25 cellular contexts compared by ENCODE assay signal in genomic region chr3:38925351-38925750, GRCh38.
A peak's percentile ranks its signal among the peaks of the same experiment; 100 is the strongest.
DNase-seq lines count a peak whose midpoint lies in the region; ATAC-seq, FAIRE-seq and TF ChIP-seq lines count a peak whose summit lies in the region.
"Had no signal": no experiment of that assay in that cellular context is flagged by ENCODE, and none has a peak within 500 bp of the region (broad histone marks: within the 10 kb centered on the region; RNA-seq: fewer than 3 reads in every experiment).

No MANE protein-coding gene starts in this region.

- H3K27me3 ChIP-seq in bronchial epithelial cell (ENCODE audit: control insufficient read depth, insufficient read depth, low read length) (no peaks in the 10 kb centered on the region), foreskin keratinocyte (no peaks in the 10 kb centered on the region), transverse colon (no peaks in the 10 kb centered on the region)
- H3K27me3 ChIP-seq: BE2C, BLaER1 had no signal

- intact Hi-C loops in transverse colon (cut with DNase I; ENCODE audit: low total_unique reads): no loop called here

- FAIRE-seq in bronchial epithelial cell (lab: Jason Lieb, UNC): no peak
- FAIRE-seq: A204.1, GM12878, GM12892, GM18507 had no signal

- H3K4me3 ChIP-seq in bronchial epithelial cell (ENCODE audit: low read depth, low read length) (no peak overlapping the region), epithelial cell of esophagus (ENCODE audit: low read length) (no peak overlapping the region), transverse colon (no peak overlapping the region)
- H3K4me3 ChIP-seq: BLaER1, GM12878 had no signal

- 66 to 87% methylated on average over 3 to 6 of the region's 6 CpGs for WGBS in transverse colon (ENCODE audit: low coverage in 1 of 2), 2 donors

- DNase-seq in bronchial epithelial cell (ENCODE audit: low read depth) (peak; percentile 50), epithelial cell of esophagus (ENCODE audit: low read depth) (peak; percentile 32), foreskin keratinocyte (peak; percentile 59 to 70), transverse colon (no peak)
- DNase-seq in activated naive CD4-positive, alpha-beta T cell treated with anti-CD3 and anti-CD28 coated beads, Interleukin-2, amount 50 U/mL, for 16 hours: no peak
- DNase-seq: 8988T; ACHN; BE2C; C1 segment of cervical spinal cord; CD4-positive, alpha-beta memory T cell; CD4-positive, CD25-positive, alpha-beta regulatory T cell; CD8-positive, alpha-beta memory T cell; COR-L47; DMS 273 treated with DMSO at 0.1 percent for 48 hours; DMS153; DMS53; DMS79; DND-41; EL; GDM1 had no signal

- TF ChIP-seq EP300 in transverse colon (IDR thresholded peaks at IDR 0.05; ENCODE audit: low read depth): no peak

- TF ChIP-seq CTCF in bronchial epithelial cell (IDR thresholded peaks at IDR 0.05; ENCODE audit: insufficient read depth, low read length, severe bottlenecking) (no peak), epithelial cell of esophagus (IDR thresholded peaks at IDR 0.05; ENCODE audit: insufficient read depth, low read depth, low read length, missing control alignments) (no peak), foreskin keratinocyte (conservative IDR thresholded peaks at IDR 0.05) (no peak), transverse colon (IDR thresholded peaks at IDR 0.05) (no peak)

- no peak overlapping the region for H3K27ac ChIP-seq in foreskin keratinocyte
- H3K27ac ChIP-seq in transverse colon: no peak overlapping the region
- H3K27ac ChIP-seq: BLaER1 had no signal

- H3K4me1 ChIP-seq in foreskin keratinocyte: no peaks in the 10 kb centered on the region
- no peaks in the 10 kb centered on the region for H3K4me1 ChIP-seq in transverse colon
- H3K4me1 ChIP-seq: BE2C, BLaER1 had no signal

- no peaks in the 10 kb centered on the region for H3K9me3 ChIP-seq in transverse colon
- H3K9me3 ChIP-seq: BE2C, BLaER1 had no signal

- in situ Hi-C loops in transverse colon (cut with MboI; ENCODE audit: low pct_ligation_motif_present in 1 of 4, low pct_unique_long_range_greater_than_20kb in 1 of 4, low sequenced_read_pairs in 3 of 4): no loop called here

- ATAC-seq in foreskin keratinocyte: peak; percentile 58
- ATAC-seq: GM12878 had no signal

- TF ChIP-seq POLR2A in transverse colon (IDR thresholded peaks at IDR 0.05): no peak

- H3K36me3 ChIP-seq in bronchial epithelial cell (ENCODE audit: control insufficient read depth, insufficient read depth, low read length): no peaks in the 10 kb centered on the region
- H3K36me3 ChIP-seq in transverse colon: no peaks in the 10 kb centered on the region
- H3K36me3 ChIP-seq: BE2C, BLaER1 had no signal

Comparison
In these comparisons a context has a peak if more than half of its experiments do, and no peak if none do; other contexts are left out.
1. DNase-seq: peak in bronchial epithelial cell (single experiment), epithelial cell of esophagus (single experiment) and foreskin keratinocyte (2 of 2); none in transverse colon (single experiment) and activated naive CD4-positive, alpha-beta T cell treated with anti-CD3 and anti-CD28 coated beads, Interleukin-2, amount 50 U/mL, for 16 hours (single experiment).